ENCODE assay signal across 1 cellular context in genomic region chr19:5478241-5478924, GRCh38.
TF ChIP-seq lines count a peak whose summit lies in the region.

No MANE protein-coding gene starts in this region.

TF ChIP-seq in HepG2, 621 proteins besides CTCF, POLR2A, EP300 and RAD21 (continued from another document):
- TF ChIP-seq, protein P1, sequence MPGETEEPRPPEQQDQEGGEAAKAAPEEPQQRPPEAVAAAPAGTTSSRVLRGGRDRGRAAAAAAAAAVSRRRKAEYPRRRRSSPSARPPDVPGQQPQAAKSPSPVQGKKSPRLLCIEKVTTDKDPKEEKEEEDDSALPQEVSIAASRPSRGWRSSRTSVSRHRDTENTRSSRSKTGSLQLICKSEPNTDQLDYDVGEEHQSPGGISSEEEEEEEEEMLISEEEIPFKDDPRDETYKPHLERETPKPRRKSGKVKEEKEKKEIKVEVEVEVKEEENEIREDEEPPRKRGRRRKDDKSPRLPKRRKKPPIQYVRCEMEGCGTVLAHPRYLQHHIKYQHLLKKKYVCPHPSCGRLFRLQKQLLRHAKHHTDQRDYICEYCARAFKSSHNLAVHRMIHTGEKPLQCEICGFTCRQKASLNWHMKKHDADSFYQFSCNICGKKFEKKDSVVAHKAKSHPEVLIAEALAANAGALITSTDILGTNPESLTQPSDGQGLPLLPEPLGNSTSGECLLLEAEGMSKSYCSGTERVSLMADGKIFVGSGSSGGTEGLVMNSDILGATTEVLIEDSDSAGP (CRISPR knock-in tag; IDR thresholded peaks at IDR 0.05; ENCODE audit: borderline replicate concordance), result no peak
